Comparison of ENCODE assay signal across 8 cellular contexts in genomic region chr12:111925171-111925570, GRCh38.
"Had no signal": no experiment of that assay in that cellular context is flagged by ENCODE, and none has a peak within 500 bp of the region (broad histone marks: within the 10 kb centered on the region; RNA-seq: fewer than 3 reads in every experiment).

No MANE protein-coding gene starts in this region.

- H3K4me1 Mint-ChIP-seq: GM23338, H9, IgD-negative memory B cell had no signal

- H3K9me3 Mint-ChIP-seq: GM23338, H9, IgD-negative memory B cell had no signal

- H3K27ac Mint-ChIP-seq: GM23338, H9, IgD-negative memory B cell had no signal

- H3K36me3 Mint-ChIP-seq: IgD-negative memory B cell had no signal

- H3K4me2 ChIP-seq: GM23338 had no signal

- H3K27me3 Mint-ChIP-seq: IgD-negative memory B cell had no signal

- ATAC-seq: GM23338, HepG2 had no signal

- DNase-seq: H9, HCEC 1CT had no signal

- H3K4me3 ChIP-seq: GM23338 had no signal

- H3K27ac ChIP-seq: HL-60 had no signal

- FAIRE-seq: H1, H54, HepG2 had no signal

- H3K4me3 Mint-ChIP-seq: GM23338, H9, IgD-negative memory B cell had no signal

- H2AFZ ChIP-seq: GM23338 had no signal
